ENCODE assay signal across 21 cellular contexts in the genomic region with DNA sequence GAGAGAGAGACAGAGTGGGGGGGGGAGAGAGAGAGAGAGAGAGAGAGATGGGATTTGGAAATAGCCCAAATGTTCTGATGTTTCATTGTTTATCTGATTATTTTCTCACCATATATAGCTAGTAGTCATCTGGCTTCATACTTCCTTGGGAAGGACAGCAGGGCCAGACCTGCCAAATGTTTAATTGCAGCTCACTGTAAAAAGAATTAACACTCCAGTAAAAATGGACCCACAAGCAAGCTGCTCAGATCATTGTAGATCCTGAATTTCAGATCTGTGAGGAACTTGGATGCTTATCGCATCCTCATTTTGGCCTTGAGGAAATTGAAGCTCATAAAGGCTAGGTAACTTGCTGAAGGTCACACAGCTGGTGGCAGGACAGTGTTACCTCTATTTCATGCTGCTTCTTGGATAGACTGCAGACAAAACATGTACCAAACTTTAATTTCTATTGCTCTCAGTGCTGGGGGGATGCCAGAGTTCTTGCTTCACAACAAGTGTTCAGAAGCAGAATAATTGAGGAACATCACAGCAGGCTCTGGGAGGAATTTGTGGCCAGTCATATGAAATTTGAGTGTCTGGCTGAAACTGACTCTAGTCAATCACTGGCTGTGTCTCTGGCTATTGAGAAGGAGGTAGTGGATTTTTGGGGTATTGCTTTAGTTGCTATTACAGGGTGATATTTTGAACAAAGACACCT.
DNase-seq lines count a peak whose midpoint lies in the region; ATAC-seq and TF ChIP-seq lines count a peak whose summit lies in the region.
"Had no signal": no experiment of that assay in that cellular context is flagged by ENCODE, and none has a peak within 500 bp of the region (broad histone marks: within the 10 kb centered on the region; RNA-seq: fewer than 3 reads in every experiment).

No MANE protein-coding gene starts in this region.

- peak overlapping the region; percentile 88 for H3K27ac ChIP-seq in SK-N-MC
- H3K27ac ChIP-seq: KMS-11 had no signal

- H3K4me3 Mint-ChIP-seq in endothelial cell (ENCODE audit: unreplicated experiment), result no peak overlapping the region
- H3K4me3 Mint-ChIP-seq: IgD-negative memory B cell had no signal

- no peaks in the 10 kb centered on the region for H3K27me3 Mint-ChIP-seq in endothelial cell (ENCODE audit: unreplicated experiment)
- H3K27me3 Mint-ChIP-seq: IgD-negative memory B cell had no signal

- no peak overlapping the region for H3K9ac ChIP-seq in SK-N-MC (ENCODE audit: insufficient read length)
- H3K9ac ChIP-seq: KMS-11 had no signal

- H3K27ac Mint-ChIP-seq in endothelial cell (ENCODE audit: unreplicated experiment), result no peak overlapping the region

- no peak for TF ChIP-seq CTCF in endothelial cell (IDR thresholded peaks at IDR 0.05; ENCODE audit: unreplicated experiment)

- H3K9me3 Mint-ChIP-seq in endothelial cell (ENCODE audit: unreplicated experiment), result no peaks in the 10 kb centered on the region

- H3K36me3 ChIP-seq in SK-N-MC (ENCODE audit: insufficient read depth, low read length), result no peaks in the 10 kb centered on the region

- no peak for ATAC-seq in GM19035 (IDR thresholded peaks at IDR 0.05; ENCODE audit: unreplicated experiment)
- ATAC-seq: GM12878, Panc1 had no signal

- no peaks in the 10 kb centered on the region for H3K4me1 Mint-ChIP-seq in endothelial cell (ENCODE audit: unreplicated experiment)
- H3K4me1 Mint-ChIP-seq: IgD-negative memory B cell had no signal

- H3K9me3 ChIP-seq in SK-N-MC (ENCODE audit: low read depth, low read length), result no peaks in the 10 kb centered on the region

- H3K4me3 ChIP-seq in SK-N-MC, result no peak overlapping the region
- H3K4me3 ChIP-seq: GM12878 had no signal

- no peaks in the 10 kb centered on the region for H3K36me3 Mint-ChIP-seq in endothelial cell (ENCODE audit: low read depth, unreplicated experiment)

- DNase-seq in Ammon's horn (ENCODE audit: low spot score) (peak; percentile 36), DMS 273 treated with DMSO at 0.1 percent for 48 hours (lab: John Stamatoyannopoulos, UW) (peak; percentile 72), SK-N-MC (ENCODE audit: low read depth, low spot score) (no peak), medulla oblongata (ENCODE audit: extremely low spot score) (peak; percentile 15), endothelial cell (ENCODE audit: low spot score) (no peak)
- no peak for DNase-seq in activated CD8-positive, alpha-beta memory T cell treated with anti-CD3 and anti-CD28 coated beads, Interleukin-2, amount 50 U/mL, for 4 hours
- DNase-seq: Calu3, DMS53, HCEC 1CT, NCI-H1048, NCI-H187, NCI-H2081 treated with DMSO at 0.1 percent for 48 hours, NCI-H2171, NCI-H226, NCI-H82, SHP77 treated with DMSO at 0.1 percent for 48 hours had no signal

Comparison
In these comparisons a context has a peak if more than half of its experiments do, and no peak if none do; other contexts are left out.
1. DNase-seq: peak in Ammon's horn (single experiment), DMS 273 treated with DMSO at 0.1 percent for 48 hours (single experiment) and medulla oblongata (single experiment); none in SK-N-MC (single experiment), endothelial cell (single experiment) and activated CD8-positive, alpha-beta memory T cell treated with anti-CD3 and anti-CD28 coated beads, Interleukin-2, amount 50 U/mL, for 4 hours (single experiment).